8 cellular contexts compared by ENCODE assay signal in genomic region chr5:18281947-18282557, GRCh38.
DNase-seq lines count a peak whose midpoint lies in the region; ATAC-seq and TF ChIP-seq lines count a peak whose summit lies in the region.

No MANE protein-coding gene starts in this region.

- no peaks in the 10 kb centered on the region for H3K4me1 ChIP-seq in GM23248 (ENCODE audit: insufficient read depth)

- in situ Hi-C loops in GM23248 (cut with MboI) = loop anchor here (10.0 kb wide), 1 partner anchor 1067 kb away; the partner anchor contains the start of gene BASP1
- in situ Hi-C loops in astrocyte of the spinal cord (cut with HindIII; ENCODE audit: low sequenced_read_pairs) = no loop called here

- WGBS in GM23248 (ENCODE audit: low coverage in 1 of 2, low lambda C conversion rate in 2 of 2, missing lambda C conversion rate in 2 of 2), 2 experiments = 18 to 22% methylated on average over 3 of the region's 3 CpGs

- ATAC-seq in GM19035 (IDR thresholded peaks at IDR 0.05; ENCODE audit: unreplicated experiment) (no peak), GM18858 (IDR thresholded peaks at IDR 0.05; ENCODE audit: unreplicated experiment) (no peak), HG03432 (IDR thresholded peaks at IDR 0.05; ENCODE audit: unreplicated experiment) (no peak)

- H3F3A ChIP-seq in GM23248 (ENCODE audit: insufficient read depth) = no peaks in the 10 kb centered on the region

- no peak overlapping the region for H3K9ac ChIP-seq in GM23248

- H3K4me2 ChIP-seq in GM23248 (ENCODE audit: unreplicated experiment) = no peak overlapping the region

- intact Hi-C loops in posterior cingulate gyrus (cut with DNase I) = loop anchor here (1.0 kb wide), 1 partner anchor 1066 kb away; no protein-coding TSS in a partner anchor

- H3K9me3 ChIP-seq in GM23248 (ENCODE audit: low read depth) = no peaks in the 10 kb centered on the region

- no peaks in the 10 kb centered on the region for H3K36me3 ChIP-seq in GM23248 (ENCODE audit: low read depth)

- H4K20me1 ChIP-seq in GM23248 (ENCODE audit: insufficient read depth) = no peaks in the 10 kb centered on the region

- peak; percentile 54 for TF ChIP-seq CTCF in astrocyte of the spinal cord (IDR thresholded peaks at IDR 0.05; ENCODE audit: low read depth, low read length)

- DNase-seq in GM23248 (peak; percentile 67), NCI-H2171 treated with DMSO at 0.1 percent for 48 hours (lab: John Stamatoyannopoulos, UW) (peak; percentile 90), astrocyte of the spinal cord (ENCODE audit: low read depth, low spot score) (peak; percentile 65), lung microvascular endothelial cell (ENCODE audit: low read depth in 2 of 2) (peak; percentile 35 to 57), posterior cingulate gyrus (no peak)

- no peak overlapping the region for H2AFZ ChIP-seq in GM23248

- peaks cover 6% of the 10 kb centered on the region; the same call in 1 of the 2 replicates for H3K27me3 ChIP-seq in GM23248 (replicated peaks; ENCODE audit: insufficient read depth)

- H3K4me3 ChIP-seq in GM23248 (no peak overlapping the region), astrocyte of the spinal cord (ENCODE audit: low read depth, low read length) (no peak overlapping the region)

- H3K79me2 ChIP-seq in GM23248 (ENCODE audit: insufficient read depth) = no peaks in the 10 kb centered on the region

- no peak overlapping the region for H3K27ac ChIP-seq in GM23248

- H3K9me2 ChIP-seq in GM23248 (ENCODE audit: insufficient read depth) = no peaks in the 10 kb centered on the region

Comparison
In these comparisons a context has a peak if more than half of its experiments do, and no peak if none do; other contexts are left out.
1. DNase-seq: peak in GM23248 (single experiment), NCI-H2171 treated with DMSO at 0.1 percent for 48 hours (single experiment), astrocyte of the spinal cord (single experiment) and lung microvascular endothelial cell (2 of 2); none in posterior cingulate gyrus (0 of 10).